Comparison of ENCODE assay signal across 10 cellular contexts in genomic region chr10:32939296-32940111, GRCh38. TPM values are rescaled to one million over a fixed set of nuclear protein-coding genes. Genes with fewer than 3 reads are reported as not detected.
DNase-seq lines count a peak whose midpoint lies in the region; TF ChIP-seq lines count a peak whose summit lies in the region.
"Had no signal": no experiment of that assay in that cellular context is flagged by ENCODE, and none has a peak within 500 bp of the region (broad histone marks: within the 10 kb centered on the region; RNA-seq: fewer than 3 reads in every experiment).

No MANE protein-coding gene starts in this region.

- peaks cover 12% of the 10 kb centered on the region for H3K36me3 ChIP-seq in ACC112 (ENCODE audit: insufficient read depth, low read length)

- H3K79me2 ChIP-seq in ACC112 (ENCODE audit: control insufficient read depth, insufficient read depth, low read length, unreplicated experiment) = peaks cover 99% of the 10 kb centered on the region

- H3K4me3 ChIP-seq in ACC112 (ENCODE audit: low read depth, low read length) = 0 out of 2 replicates have a peak overlapping the region, but pooled peaks have one; percentile 20
- H3K4me3 ChIP-seq in coronary artery = no peak overlapping the region

- in situ Hi-C loops in GM13977 (cut with MboI; ENCODE audit: low pct_unique_long_range_greater_than_20kb, low sequenced_read_pairs, unreplicated experiment) = no loop called here

- H3K27ac ChIP-seq in ACC112 (ENCODE audit: low read depth, low read length) (peak overlapping the region; percentile 1; the same call in 1 of the 2 replicates), coronary artery (peak overlapping the region; percentile 67 to 84)

- H3K27me3 Mint-ChIP-seq in IgD-negative memory B cell (no peaks in the 10 kb centered on the region), nephron (ENCODE audit: low read depth) (no peaks in the 10 kb centered on the region)
- no peaks in the 10 kb centered on the region for H3K27me3 Mint-ChIP-seq in T-helper 2 cell treated with Interferon-gamma antibody and Interleukin-4, amounts not matched to agents 5 μg/mL and 100 μg/mL, for 36 hours (ENCODE audit: low read depth)

- peak overlapping the region; percentile 24 to 90 (median 81) for H3K27ac Mint-ChIP-seq in IgD-negative memory B cell
- peak overlapping the region; percentile 77 to 96 (median 92) for H3K27ac Mint-ChIP-seq in nephron
- no peak overlapping the region for H3K27ac Mint-ChIP-seq in T-helper 2 cell treated with Interferon-gamma antibody and Interleukin-4, amounts not matched to agents 5 μg/mL and 100 μg/mL, for 36 hours

- DNase-seq in coronary artery (ENCODE audit: low spot score) = no peak
- DNase-seq in GM13977 (ENCODE audit: low spot score) = no peak
- no peak for DNase-seq in NK-92 (lab: John Stamatoyannopoulos, UW; ENCODE audit: unreplicated experiment)
- DNase-seq in T-helper 2 cell treated with Interferon-gamma antibody and Interleukin-4, amounts not matched to agents 5 μg/mL and 100 μg/mL, for 36 hours (ENCODE audit: low spot score) = no peak
- DNase-seq in NCI-H1092 (lab: John Stamatoyannopoulos, UW) = no peak
- DNase-seq: cortex of kidney, NCI-H226 had no signal

- peaks cover 7% of the 10 kb centered on the region for H3K36me3 Mint-ChIP-seq in IgD-negative memory B cell
- H3K36me3 Mint-ChIP-seq in nephron (ENCODE audit: low read depth) = peaks cover 21% of the 10 kb centered on the region
- H3K36me3 Mint-ChIP-seq in T-helper 2 cell treated with Interferon-gamma antibody and Interleukin-4, amounts not matched to agents 5 μg/mL and 100 μg/mL, for 36 hours (ENCODE audit: low read depth) = peaks cover 11% of the 10 kb centered on the region

- H3K4me1 Mint-ChIP-seq in IgD-negative memory B cell = peaks cover 47 to 57% (median 54%) of the 10 kb centered on the region in 3 donors
- H3K4me1 Mint-ChIP-seq in nephron = peaks cover 60% of the 10 kb centered on the region
- peaks cover 19% of the 10 kb centered on the region for H3K4me1 Mint-ChIP-seq in T-helper 2 cell treated with Interferon-gamma antibody and Interleukin-4, amounts not matched to agents 5 μg/mL and 100 μg/mL, for 36 hours (ENCODE audit: low read depth)

- peaks cover 76% of the 10 kb centered on the region for H3K4me1 ChIP-seq in ACC112 (ENCODE audit: control insufficient read depth, insufficient read depth, low read length, unreplicated experiment)

- H3K27me3 ChIP-seq in ACC112 (ENCODE audit: insufficient read depth, low read length) = no peaks in the 10 kb centered on the region

- no peak for TF ChIP-seq CTCF in coronary artery (IDR thresholded peaks at IDR 0.05)
- TF ChIP-seq CTCF in nephron (IDR thresholded peaks at IDR 0.05; ENCODE audit: unreplicated experiment in 3 of 3) = no peak
- TF ChIP-seq CTCF in GM13977 (IDR thresholded peaks at IDR 0.05; ENCODE audit: extremely low read depth, insufficient read depth, missing control alignments) = no peak

- H3K9me3 Mint-ChIP-seq in IgD-negative memory B cell (no peaks in the 10 kb centered on the region), nephron (no peaks in the 10 kb centered on the region)
- H3K9me3 Mint-ChIP-seq in T-helper 2 cell treated with Interferon-gamma antibody and Interleukin-4, amounts not matched to agents 5 μg/mL and 100 μg/mL, for 36 hours = no peaks in the 10 kb centered on the region

- no peak overlapping the region for H2AFZ ChIP-seq in ACC112 (ENCODE audit: low read length, unreplicated experiment)

- H3K4me3 Mint-ChIP-seq in IgD-negative memory B cell (peak overlapping the region in 2 of 4 donors; percentile 63 to 87), nephron (peak overlapping the region in 2 of 3 experiments; percentile 17 to 37)
- no peak overlapping the region for H3K4me3 Mint-ChIP-seq in T-helper 2 cell treated with Interferon-gamma antibody and Interleukin-4, amounts not matched to agents 5 μg/mL and 100 μg/mL, for 36 hours

RNA-seq across cellular contexts. Expression of gene ITGB1, which starts 18.5 kb away (rescaled TPM):
- 394 TPM for polyA plus RNA-seq in IgD-negative memory B cell
